ENCODE assay signal across 8 cellular contexts in the genomic region with DNA sequence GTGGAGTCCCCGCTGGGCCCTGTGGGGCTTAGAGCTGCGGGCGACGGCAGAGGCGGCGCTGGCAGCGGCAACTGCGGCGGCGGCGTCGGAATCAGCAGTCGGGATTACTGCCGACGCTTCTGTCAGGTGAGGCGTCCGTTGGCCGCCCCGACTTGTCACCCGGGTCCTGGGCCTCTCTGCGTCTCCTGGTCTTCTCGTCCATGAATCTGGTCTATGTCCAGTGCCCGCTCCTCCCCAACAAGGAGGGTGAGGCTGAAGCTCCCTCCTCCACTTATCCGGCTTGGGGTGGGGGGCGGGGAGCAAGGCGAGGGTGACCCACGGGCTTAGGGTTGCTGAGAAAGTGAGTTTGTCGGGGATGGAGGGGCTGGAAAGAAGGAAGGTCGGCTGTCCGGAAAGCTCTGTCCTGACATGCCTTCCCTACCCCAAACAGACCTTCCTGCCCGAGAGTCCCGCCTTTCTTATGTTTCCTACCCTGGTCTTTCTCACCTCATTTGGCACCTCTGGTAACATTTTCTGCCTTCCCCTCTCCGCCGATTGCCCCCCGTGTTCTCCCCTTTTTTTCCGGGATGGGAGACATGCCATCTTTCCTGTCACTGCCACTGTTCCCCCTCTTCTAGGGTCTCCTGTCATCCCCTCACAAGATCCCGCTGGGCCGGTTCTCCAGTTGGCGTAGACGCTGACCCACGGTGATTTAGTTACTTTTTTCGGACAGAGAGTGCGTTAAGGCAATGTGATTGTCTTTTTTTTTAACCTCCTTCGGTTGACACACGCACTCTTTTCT. TPM values are rescaled to one million over a fixed set of nuclear protein-coding genes. Genes with fewer than 3 reads are reported as not detected.
DNase-seq lines count a peak whose midpoint lies in the region; ATAC-seq, FAIRE-seq and TF ChIP-seq lines count a peak whose summit lies in the region.

No MANE protein-coding gene starts in this region.

- H3K27ac Mint-ChIP-seq in activated CD8-positive, alpha-beta T cell treated with anti-CD3 and anti-CD28 coated beads for 36 hours: peak overlapping the region; percentile 94

- no peaks in the 10 kb centered on the region for H3K27me3 Mint-ChIP-seq in activated CD8-positive, alpha-beta T cell treated with anti-CD3 and anti-CD28 coated beads for 36 hours

- peaks cover 28% of the 10 kb centered on the region for H3K36me3 Mint-ChIP-seq in activated CD8-positive, alpha-beta T cell treated with anti-CD3 and anti-CD28 coated beads for 36 hours (ENCODE audit: low read depth)

- TF ChIP-seq EP300 in gastroesophageal sphincter (IDR thresholded peaks at IDR 0.05): no peak

- H3K9me3 ChIP-seq in gastroesophageal sphincter (no peaks in the 10 kb centered on the region), pancreas (no peaks in the 10 kb centered on the region)

- no peak for DNase-seq in BJ (ENCODE audit: low read depth)
- no peak for DNase-seq in activated CD8-positive, alpha-beta T cell treated with anti-CD3 and anti-CD28 coated beads for 36 hours
- DNase-seq in pancreas: peak in 2 of 6 donors; percentile 16 to 53
- DNase-seq in D721Med (ENCODE audit: insufficient read length, low spot score): no peak
- no peak for DNase-seq in effector CD8-positive, alpha-beta T cell (lab: John Stamatoyannopoulos, UW)

- H3K27ac ChIP-seq in gastroesophageal sphincter: peak overlapping the region; percentile 82 to 96 (median 94)
- peak overlapping the region; percentile 73 to 94 (median 90) for H3K27ac ChIP-seq in pancreas

- H3K36me3 ChIP-seq in BJ (ENCODE audit: control insufficient read depth, insufficient read depth, low read length) (peaks cover 5% of the 10 kb centered on the region), gastroesophageal sphincter (peaks cover 5 to 22% of the 10 kb centered on the region in 2 donors), pancreas (peaks cover 0 to 12% (median 0%) of the 10 kb centered on the region in 3 donors)

- H3K4me1 ChIP-seq in gastroesophageal sphincter (peaks cover 7 to 67% (median 19%) of the 10 kb centered on the region in 3 donors), pancreas (peaks cover 20 to 35% (median 24%) of the 10 kb centered on the region in 3 donors)

- CTCF ChIA-PET in BJ (lab: Yijun Ruan, JAX): interaction anchor here (1.7 kb wide), 1 partner anchor 54 kb away, joined by 4 read pairs; no protein-coding TSS in a partner anchor
- CTCF ChIA-PET in activated CD8-positive, alpha-beta T cell treated with anti-CD3 and anti-CD28 coated beads for 36 hours (lab: Charles Lee): interaction anchor here (1.1 to 1.7 kb wide), 4 partner anchors 31 to 709 kb away, joined by 3 to 12 read pairs (median 3); no protein-coding TSS in a partner anchor

- no peak for TF ChIP-seq CTCF in BJ (IDR thresholded peaks at IDR 0.05; ENCODE audit: insufficient read depth, low read depth, low read length)
- TF ChIP-seq CTCF in activated CD8-positive, alpha-beta T cell treated with anti-CD3 and anti-CD28 coated beads for 36 hours (IDR thresholded peaks at IDR 0.05): no peak
- no peak for TF ChIP-seq CTCF in gastroesophageal sphincter (IDR thresholded peaks at IDR 0.05)
- TF ChIP-seq CTCF in pancreas (IDR thresholded peaks at IDR 0.05): no peak
- no peak for TF ChIP-seq CTCF in D721Med (IDR thresholded peaks at IDR 0.05; ENCODE audit: insufficient read depth, missing control alignments)

- no peaks in the 10 kb centered on the region for H3K9me3 Mint-ChIP-seq in activated CD8-positive, alpha-beta T cell treated with anti-CD3 and anti-CD28 coated beads for 36 hours

- POLR2A ChIA-PET in BJ (lab: Charles Lee): interaction anchor here (0.6 kb wide), 1 partner anchor 1134 kb away, joined by 3 read pairs; no protein-coding TSS in a partner anchor
- POLR2A ChIA-PET in activated CD8-positive, alpha-beta T cell treated with anti-CD3 and anti-CD28 coated beads for 36 hours (lab: Charles Lee): interaction anchor here (0.7 to 2.3 kb wide), 9 partner anchors 14 to 832 kb away, joined by 3 to 10 read pairs (median 4); a partner anchor contains a TSS

- peak; percentile 11 for ATAC-seq in GM18870 (IDR thresholded peaks at IDR 0.05; ENCODE audit: unreplicated experiment)
- peak; percentile 12 for ATAC-seq in HG03175 (IDR thresholded peaks at IDR 0.05; ENCODE audit: unreplicated experiment)
- no peak for ATAC-seq in activated CD8-positive, alpha-beta T cell treated with anti-CD3 and anti-CD28 coated beads for 36 hours
- ATAC-seq in gastroesophageal sphincter: peak; percentile 2
- ATAC-seq in pancreas: peak; percentile 5 to 23 (median 18)

- FAIRE-seq in pancreas (lab: Jason Lieb, UNC) (no peak), D721Med (lab: Jason Lieb, UNC) (no peak)

- intact Hi-C loops in activated CD8-positive, alpha-beta T cell treated with anti-CD3 and anti-CD28 coated beads for 36 hours (cut with micrococcal nuclease): loop anchor here (5.0 kb wide), 1 partner anchor 93 kb away; no protein-coding TSS in a partner anchor
- intact Hi-C loops in pancreas (cut with DNase I): no loop called here

- H3K4me3 Mint-ChIP-seq in activated CD8-positive, alpha-beta T cell treated with anti-CD3 and anti-CD28 coated beads for 36 hours: peak overlapping the region; percentile 98

- H3K4me3 ChIP-seq in BJ (ENCODE audit: low read depth, low read length) (peak overlapping the region; percentile 83), gastroesophageal sphincter (peak overlapping the region; percentile 76 to 85), pancreas (peak overlapping the region; percentile 77 to 98 (median 90))

- H3K27me3 ChIP-seq in BJ (ENCODE audit: control insufficient read depth, insufficient read depth, low read length): no peaks in the 10 kb centered on the region
- no peaks in the 10 kb centered on the region for H3K27me3 ChIP-seq in gastroesophageal sphincter
- no peaks in the 10 kb centered on the region for H3K27me3 ChIP-seq in pancreas

- peaks cover 57% of the 10 kb centered on the region for H3K4me1 Mint-ChIP-seq in activated CD8-positive, alpha-beta T cell treated with anti-CD3 and anti-CD28 coated beads for 36 hours (ENCODE audit: low read depth)

- TF ChIP-seq POLR2A in gastroesophageal sphincter (IDR thresholded peaks at IDR 0.05): no peak

- WGBS in gastroesophageal sphincter (ENCODE audit: low coverage in 1 of 2), 2 donors: 1 to 2% methylated on average over 18 to 23 of the region's 45 CpGs
- WGBS in pancreas, 2 donors: 0% methylated on average over 35 to 45 of the region's 45 CpGs

RNA-seq across cellular contexts. Expression of a gene that starts 0.5 kb away (rescaled TPM):
- 2.0 and 4.2 TPM in 2 replicates for polyA plus RNA-seq in BJ (2011; rRNA removed)
- 5.9 TPM in 2 replicates for polyA minus RNA-seq in BJ (2011; rRNA and poly(A)+ RNA removed)
- 10 to 100 TPM; 20.2 to 21.0 TPM for total RNA-seq in activated CD8-positive, alpha-beta T cell treated with anti-CD3 and anti-CD28 coated beads for 36 hours
- 10 to 100 TPM; 12.0 to 25.4 (median 13.3) TPM for total RNA-seq in gastroesophageal sphincter
- total RNA-seq in pancreas: 10 to 100 TPM in 1 of 6 donors, 1 to 10 TPM in 5; 4.5 to 11.0 (median 6.7) TPM
- polyA plus RNA-seq in pancreas: 1 to 10 TPM; 1.7 to 3.1 TPM

RNA-seq across cellular contexts. Expression of a gene that starts 0.8 kb away (rescaled TPM):
- polyA plus RNA-seq in BJ (2011; rRNA removed) (52.3 and 91.6 TPM in 2 replicates), pancreas (10 to 100 TPM; 20.0 to 32.1 TPM)
- 40.5 and 58.6 TPM in 2 replicates for polyA minus RNA-seq in BJ (2011; rRNA and poly(A)+ RNA removed)
- total RNA-seq in activated CD8-positive, alpha-beta T cell treated with anti-CD3 and anti-CD28 coated beads for 36 hours: 10 to 100 TPM; 69.2 to 74.6 TPM
- total RNA-seq in gastroesophageal sphincter (10 to 100 TPM; 53.8 to 95.3 (median 67.8) TPM), pancreas (10 to 100 TPM; 17.0 to 40.3 (median 21.1) TPM)
